28 cellular contexts compared by ENCODE assay signal in genomic region chr6:149314325-149314724, GRCh38.
"Had no signal": no experiment of that assay in that cellular context is flagged by ENCODE, and none has a peak within 500 bp of the region (broad histone marks: within the 10 kb centered on the region; RNA-seq: fewer than 3 reads in every experiment).

No MANE protein-coding gene starts in this region.

- H3K9me3 ChIP-seq: esophagus muscularis mucosa, gastroesophageal sphincter, heart left ventricle, left lung, mucosa of descending colon, right lobe of liver, suprapubic skin, transverse colon, upper lobe of right lung, uterus had no signal

- H3K27ac ChIP-seq: dorsolateral prefrontal cortex, esophagus muscularis mucosa, foreskin keratinocyte, gastroesophageal sphincter, heart left ventricle, hepatocyte, left lung, neural progenitor cell, parathyroid adenoma, right lobe of liver, suprapubic skin, transverse colon, upper lobe of right lung, uterus had no signal

- H3K27ac Mint-ChIP-seq: mesothelial cell of epicardium; natural killer cell treated with Interleukin-12 subunit alpha and Interleukin-12 subunit beta and Interleukin-15 and Interleukin-18, amount 100 ng/mL, for 72 hours; neural progenitor cell; progenitor cell of endocrine pancreas; stimulated activated naive CD8-positive, alpha-beta T cell treated with anti-CD3 and anti-CD28 coated beads, Interleukin-15, amount 100 ng/mL, for 72 hours had no signal

- H3K27me3 Mint-ChIP-seq: stimulated activated naive CD8-positive, alpha-beta T cell treated with anti-CD3 and anti-CD28 coated beads, Interleukin-15, amount 100 ng/mL, for 72 hours had no signal

- H3K4me3 Mint-ChIP-seq: mesothelial cell of epicardium; natural killer cell treated with Interleukin-12 subunit alpha and Interleukin-12 subunit beta and Interleukin-15 and Interleukin-18, amount 100 ng/mL, for 72 hours; neural progenitor cell; stimulated activated naive CD8-positive, alpha-beta T cell treated with anti-CD3 and anti-CD28 coated beads, Interleukin-15, amount 100 ng/mL, for 72 hours had no signal

- DNase-seq: dorsolateral prefrontal cortex; effector CD8-positive, alpha-beta T cell; foreskin keratinocyte; heart left ventricle; left cardiac atrium; left lung; mesenchymal stem cell; mucosa of descending colon; naive B cell; right lobe of liver; small intestine; stimulated activated CD4-positive, alpha-beta T cell treated with anti-CD3 and anti-CD28 coated beads, Interleukin-15, amount 100 ng/mL, for 24 hours; stimulated activated CD4-positive, alpha-beta T cell treated with anti-CD3 and anti-CD28 coated beads, Interleukin-4, amount 100 ng/mL, for 1 hour; stimulated activated CD8-positive, alpha-beta memory T cell treated with anti-CD3 and anti-CD28 coated beads, Interleukin-4, amount 100 ng/mL, for 48 hours; stimulated activated naive CD4-positive, alpha-beta T cell; stimulated activated naive CD8-positive, alpha-beta T cell treated with anti-CD3 and anti-CD28 coated beads, Interleukin-15, amount 100 ng/mL, for 72 hours; transverse colon; upper lobe of right lung; uterus had no signal

- H3K4me3 ChIP-seq: dorsolateral prefrontal cortex, esophagus muscularis mucosa, gastroesophageal sphincter, heart left ventricle, hepatocyte, left lung, mucosa of descending colon, neural progenitor cell, right lobe of liver, suprapubic skin, transverse colon, upper lobe of right lung, uterus had no signal

- H3K36me3 Mint-ChIP-seq: mesothelial cell of epicardium, naive B cell, neural progenitor cell had no signal

- H3K36me3 ChIP-seq: esophagus muscularis mucosa, gastroesophageal sphincter, heart left ventricle, left lung, neural progenitor cell, right lobe of liver, suprapubic skin, transverse colon, upper lobe of right lung, uterus had no signal

- ATAC-seq: foreskin keratinocyte; gastroesophageal sphincter; heart left ventricle; left cardiac atrium; left lung; mucosa of descending colon; natural killer cell treated with Interleukin-12 subunit alpha and Interleukin-12 subunit beta and Interleukin-15 and Interleukin-18, amount 100 ng/mL, for 72 hours; right lobe of liver; stimulated activated naive CD8-positive, alpha-beta T cell treated with anti-CD3 and anti-CD28 coated beads, Interleukin-15, amount 100 ng/mL, for 72 hours; upper lobe of right lung had no signal

- H3K4me1 ChIP-seq: uterus had no signal
